In genomic region chr22:48574776-48575566, GRCh38 we compare ENCODE assay signal across 8 cellular contexts.
DNase-seq lines count a peak whose midpoint lies in the region; ATAC-seq lines count a peak whose summit lies in the region.

No MANE protein-coding gene starts in this region.

- intact Hi-C loops in posterior cingulate gyrus (cut with DNase I) = loop anchor here (5.0 kb wide), 3 partner anchors 207 to 1057 kb away; no protein-coding TSS in a partner anchor

- H3K4me3 Mint-ChIP-seq in activated naive CD4-positive, alpha-beta T cell treated with anti-CD3 and anti-CD28 coated beads, Interleukin-2, amount 10 ng/mL, durations not matched to agents 7 days and 5 days = no peak overlapping the region

- CTCF ChIA-PET in activated naive CD4-positive, alpha-beta T cell treated with anti-CD3 and anti-CD28 coated beads, Interleukin-2, amount 10 ng/mL, durations not matched to agents 7 days and 5 days (lab: Charles Lee) = no interaction called here

- ATAC-seq in GM19455 (IDR thresholded peaks at IDR 0.05; ENCODE audit: unreplicated experiment) = no peak
- no peak for ATAC-seq in GM21360 (IDR thresholded peaks at IDR 0.05; ENCODE audit: unreplicated experiment)
- ATAC-seq in GM21528 (IDR thresholded peaks at IDR 0.05; ENCODE audit: low FRiP score, unreplicated experiment) = no peak

- H3K27me3 Mint-ChIP-seq in activated naive CD4-positive, alpha-beta T cell treated with anti-CD3 and anti-CD28 coated beads, Interleukin-2, amount 10 ng/mL, durations not matched to agents 7 days and 5 days = peaks cover 52% of the 10 kb centered on the region

- DNase-seq in activated naive CD4-positive, alpha-beta T cell treated with anti-CD3 and anti-CD28 coated beads, Interleukin-2, amount 10 ng/mL, durations not matched to agents 7 days and 5 days = peak; percentile 27
- DNase-seq in activated naive CD4-positive, alpha-beta T cell (lab: John Stamatoyannopoulos, UW) = no peak
- DNase-seq in SK-MEL-5 (ENCODE audit: low read depth, low spot score) (peak; percentile 69), germinal center (ENCODE audit: low spot score) (peak; percentile 76), posterior cingulate gyrus (peak; percentile 38 to 95 (median 62))

- in situ Hi-C loops in SK-MEL-5 (cut with HindIII; ENCODE audit: low pct_unique_long_range_greater_than_20kb, low sequenced_read_pairs) = no loop called here

- H3K4me1 Mint-ChIP-seq in activated naive CD4-positive, alpha-beta T cell treated with anti-CD3 and anti-CD28 coated beads, Interleukin-2, amount 10 ng/mL, durations not matched to agents 7 days and 5 days = no peaks in the 10 kb centered on the region

- H3K9me3 Mint-ChIP-seq in activated naive CD4-positive, alpha-beta T cell treated with anti-CD3 and anti-CD28 coated beads, Interleukin-2, amount 10 ng/mL, durations not matched to agents 7 days and 5 days = peaks cover 17% of the 10 kb centered on the region

- H3K36me3 Mint-ChIP-seq in activated naive CD4-positive, alpha-beta T cell treated with anti-CD3 and anti-CD28 coated beads, Interleukin-2, amount 10 ng/mL, durations not matched to agents 7 days and 5 days = no peaks in the 10 kb centered on the region

- H3K27ac Mint-ChIP-seq in activated naive CD4-positive, alpha-beta T cell treated with anti-CD3 and anti-CD28 coated beads, Interleukin-2, amount 10 ng/mL, durations not matched to agents 7 days and 5 days = peak overlapping the region; percentile 72

Comparison
In these comparisons a context has a peak if more than half of its experiments do, and no peak if none do; other contexts are left out.
1. DNase-seq: peak in activated naive CD4-positive, alpha-beta T cell treated with anti-CD3 and anti-CD28 coated beads, Interleukin-2, amount 10 ng/mL, durations not matched to agents 7 days and 5 days (single experiment), SK-MEL-5 (single experiment), germinal center (single experiment) and posterior cingulate gyrus (10 of 10); none in activated naive CD4-positive, alpha-beta T cell (0 of 4).